Comparison of ENCODE assay signal across 28 cellular contexts in genomic region chr1:50214764-50215163, GRCh38.
"Had no signal": no experiment of that assay in that cellular context is flagged by ENCODE, and none has a peak within 500 bp of the region (broad histone marks: within the 10 kb centered on the region; RNA-seq: fewer than 3 reads in every experiment).

No MANE protein-coding gene starts in this region.

- H3K4me2 ChIP-seq: neural progenitor cell had no signal

- H2AFZ ChIP-seq: neural progenitor cell had no signal

- DNase-seq: activated CD4-positive, alpha-beta T cell treated with anti-CD3 and anti-CD28 coated beads, Interleukin-2, amount 10 ng/mL, durations not matched to agents 7 days and 5 days; activated CD4-positive, CD25-positive, alpha-beta regulatory T cell treated with anti-CD3 and anti-CD28 coated beads, Interleukin-2, amount 50 U/mL, for 72 hours; activated CD8-positive, alpha-beta memory T cell treated with anti-CD3 and anti-CD28 coated beads for 24 hours; activated CD8-positive, alpha-beta memory T cell treated with anti-CD3 and anti-CD28 coated beads, Interleukin-2, amount 50 U/mL, for 4 hours; activated T-cell treated with anti-CD3 and anti-CD28 coated beads, Interleukin-2, amount 50 U/mL, for 24 hours; adrenal gland; brain microvascular endothelial cell; central memory CD4-positive, alpha-beta T cell; dermis blood vessel endothelial cell; effector CD8-positive, alpha-beta T cell; erythroblast; foreskin fibroblast; heart right ventricle; immature natural killer cell; kidney glomerular epithelial cell; left ventricle myocardium inferior; mammary epithelial cell; naive thymus-derived CD8-positive, alpha-beta T cell; stimulated activated CD4-positive, alpha-beta T cell treated with anti-CD3 and anti-CD28 coated beads, Interleukin-4, amount 100 ng/mL, for 1 hour; stimulated activated naive CD4-positive, alpha-beta T cell; upper lobe of right lung had no signal

- H3K27ac Mint-ChIP-seq: activated CD4-positive, alpha-beta T cell treated with anti-CD3 and anti-CD28 coated beads, Interleukin-2, amount 10 ng/mL, durations not matched to agents 7 days and 5 days; activated naive CD8-positive, alpha-beta T cell; activated T-cell treated with anti-CD3 and anti-CD28 coated beads, Interleukin-2, amount 50 U/mL, for 24 hours; activated T-helper 17 cell treated with anti-CD3 and anti-CD28 coated beads, Interleukin-2, amount 50 U/mL, for 72 hours; immature natural killer cell; mesothelial cell of epicardium; naive thymus-derived CD8-positive, alpha-beta T cell; neural progenitor cell; T-helper 2 cell treated with Interferon-gamma antibody and Interleukin-4, amounts not matched to agents 5 μg/mL and 100 μg/mL, for 36 hours had no signal

- H3K36me3 ChIP-seq: adrenal gland, ascending aorta, brain microvascular endothelial cell, heart right ventricle, left ventricle myocardium inferior, neural progenitor cell, upper lobe of right lung had no signal

- H3K4me3 ChIP-seq: adrenal gland, ascending aorta, heart right ventricle, left ventricle myocardium inferior, neural progenitor cell, upper lobe of right lung had no signal

- H3K27me3 Mint-ChIP-seq: activated CD4-positive, alpha-beta T cell treated with anti-CD3 and anti-CD28 coated beads, Interleukin-2, amount 10 ng/mL, durations not matched to agents 7 days and 5 days; activated T-cell treated with anti-CD3 and anti-CD28 coated beads, Interleukin-2, amount 50 U/mL, for 24 hours had no signal

- H3K36me3 Mint-ChIP-seq: activated naive CD8-positive, alpha-beta T cell; immature natural killer cell; mesothelial cell of epicardium; naive thymus-derived CD8-positive, alpha-beta T cell; neural progenitor cell had no signal

- H3K27me3 ChIP-seq: adrenal gland, ascending aorta, brain microvascular endothelial cell, neural progenitor cell, upper lobe of right lung had no signal

- H3K9me3 ChIP-seq: adrenal gland, ascending aorta, heart right ventricle, left ventricle myocardium inferior, upper lobe of right lung had no signal

- H3K9me3 Mint-ChIP-seq: activated CD4-positive, alpha-beta T cell treated with anti-CD3 and anti-CD28 coated beads, Interleukin-2, amount 10 ng/mL, durations not matched to agents 7 days and 5 days; activated T-cell treated with anti-CD3 and anti-CD28 coated beads, Interleukin-2, amount 50 U/mL, for 24 hours; activated T-helper 17 cell treated with anti-CD3 and anti-CD28 coated beads, Interleukin-2, amount 50 U/mL, for 72 hours; naive thymus-derived CD8-positive, alpha-beta T cell; neural progenitor cell; T-helper 2 cell treated with Interferon-gamma antibody and Interleukin-4, amounts not matched to agents 5 μg/mL and 100 μg/mL, for 36 hours had no signal

- ATAC-seq: activated T-helper 17 cell treated with anti-CD3 and anti-CD28 coated beads, Interleukin-2, amount 50 U/mL, for 72 hours; heart right ventricle; naive thymus-derived CD8-positive, alpha-beta T cell; upper lobe of right lung had no signal

- H3K4me3 Mint-ChIP-seq: activated CD4-positive, alpha-beta T cell treated with anti-CD3 and anti-CD28 coated beads, Interleukin-2, amount 10 ng/mL, durations not matched to agents 7 days and 5 days; activated naive CD8-positive, alpha-beta T cell; activated T-cell treated with anti-CD3 and anti-CD28 coated beads, Interleukin-2, amount 50 U/mL, for 24 hours; activated T-helper 17 cell treated with anti-CD3 and anti-CD28 coated beads, Interleukin-2, amount 50 U/mL, for 72 hours; immature natural killer cell; mesothelial cell of epicardium; naive thymus-derived CD8-positive, alpha-beta T cell; neural progenitor cell; T-helper 2 cell treated with Interferon-gamma antibody and Interleukin-4, amounts not matched to agents 5 μg/mL and 100 μg/mL, for 36 hours had no signal

- H3K9ac ChIP-seq: neural progenitor cell had no signal

- H3K4me1 ChIP-seq: adrenal gland, ascending aorta, heart right ventricle, left ventricle myocardium inferior, neural progenitor cell, upper lobe of right lung had no signal

- H3K27ac ChIP-seq: adrenal gland, ascending aorta, brain microvascular endothelial cell, heart right ventricle, left ventricle myocardium inferior, neural progenitor cell, upper lobe of right lung, VCaP had no signal

- H3K4me1 Mint-ChIP-seq: activated CD4-positive, alpha-beta T cell treated with anti-CD3 and anti-CD28 coated beads, Interleukin-2, amount 10 ng/mL, durations not matched to agents 7 days and 5 days; activated T-helper 17 cell treated with anti-CD3 and anti-CD28 coated beads, Interleukin-2, amount 50 U/mL, for 72 hours; immature natural killer cell; mesothelial cell of epicardium; naive thymus-derived CD8-positive, alpha-beta T cell; neural progenitor cell had no signal
